Comparison of ENCODE assay signal across 1 cellular context in the genomic region with DNA sequence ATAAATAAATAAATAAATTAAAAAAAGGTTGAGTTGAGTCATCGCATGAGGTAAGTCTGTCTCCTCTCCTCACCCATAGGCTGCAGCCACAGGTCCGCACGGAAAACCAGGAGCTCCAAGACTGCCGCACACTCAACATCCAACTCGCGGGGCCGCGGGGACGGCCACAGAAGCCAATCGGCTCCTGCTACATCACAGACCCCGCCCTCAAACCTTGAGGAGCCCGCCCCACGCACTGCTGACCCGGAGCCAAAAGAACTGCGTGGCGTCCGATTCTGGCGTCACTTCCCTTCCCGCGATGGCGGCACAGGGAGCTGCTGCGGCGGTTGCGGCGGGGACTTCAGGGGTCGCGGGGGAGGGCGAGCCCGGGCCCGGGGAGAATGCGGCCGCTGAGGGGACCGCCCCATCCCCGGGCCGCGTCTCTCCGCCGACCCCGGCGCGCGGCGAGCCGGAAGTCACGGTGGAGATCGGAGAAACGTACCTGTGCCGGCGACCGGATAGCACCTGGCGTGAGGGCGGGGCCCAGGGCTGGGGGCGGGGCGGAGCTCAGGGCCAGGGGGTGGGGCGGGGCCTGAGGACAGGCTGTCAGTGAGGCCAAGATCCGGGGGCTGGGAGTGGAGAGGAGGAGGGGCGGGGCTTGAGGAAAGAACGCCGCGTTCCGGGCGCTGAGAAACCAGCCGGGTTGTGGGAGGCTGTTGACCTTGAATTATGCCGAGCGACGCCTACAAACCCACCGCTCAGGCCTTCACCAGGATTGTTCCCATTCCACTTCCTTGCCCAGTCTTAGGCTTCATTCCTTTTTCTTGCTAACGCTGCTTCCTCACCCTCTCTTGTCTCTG.
A peak's percentile ranks its signal among the peaks of the same experiment; 100 is the strongest.
TF ChIP-seq lines count a peak whose summit lies in the region.

A gene (plus strand): TSS at position 281 of the 839 bp plus-strand sequence. CDS start 18 bp downstream, at position 299.

TF ChIP-seq in HepG2, 621 proteins besides CTCF, POLR2A, EP300 and RAD21 (continued from another document and continues in another):
- TF ChIP-seq, protein P1, sequence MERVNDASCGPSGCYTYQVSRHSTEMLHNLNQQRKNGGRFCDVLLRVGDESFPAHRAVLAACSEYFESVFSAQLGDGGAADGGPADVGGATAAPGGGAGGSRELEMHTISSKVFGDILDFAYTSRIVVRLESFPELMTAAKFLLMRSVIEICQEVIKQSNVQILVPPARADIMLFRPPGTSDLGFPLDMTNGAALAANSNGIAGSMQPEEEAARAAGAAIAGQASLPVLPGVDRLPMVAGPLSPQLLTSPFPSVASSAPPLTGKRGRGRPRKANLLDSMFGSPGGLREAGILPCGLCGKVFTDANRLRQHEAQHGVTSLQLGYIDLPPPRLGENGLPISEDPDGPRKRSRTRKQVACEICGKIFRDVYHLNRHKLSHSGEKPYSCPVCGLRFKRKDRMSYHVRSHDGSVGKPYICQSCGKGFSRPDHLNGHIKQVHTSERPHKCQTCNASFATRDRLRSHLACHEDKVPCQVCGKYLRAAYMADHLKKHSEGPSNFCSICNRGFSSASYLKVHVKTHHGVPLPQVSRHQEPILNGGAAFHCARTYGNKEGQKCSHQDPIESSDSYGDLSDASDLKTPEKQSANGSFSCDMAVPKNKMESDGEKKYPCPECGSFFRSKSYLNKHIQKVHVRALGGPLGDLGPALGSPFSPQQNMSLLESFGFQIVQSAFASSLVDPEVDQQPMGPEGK (CRISPR knock-in tag; IDR thresholded peaks at IDR 0.05) = peak; percentile 45; the same call in 1 of the 2 replicates
- 0 out of 2 replicates have a peak, but pooled peaks have one; percentile 84 for TF ChIP-seq ZNF337 (CRISPR knock-in tag; IDR thresholded peaks at IDR 0.05; ENCODE audit: borderline replicate concordance, low read depth)
- peak; percentile 97 for TF ChIP-seq ASH2L (IDR thresholded peaks at IDR 0.05; ENCODE audit: insufficient read length, low read depth, low read length)
- peak; percentile 34; the same call in 1 of the 2 replicates for TF ChIP-seq NR2F2 (IDR thresholded peaks at IDR 0.05; ENCODE audit: borderline replicate concordance, low read depth)
- TF ChIP-seq POLR2G (IDR thresholded peaks at IDR 0.05; ENCODE audit: low read depth, low read length) = peak; percentile 95
- TF ChIP-seq SOX13 (IDR thresholded peaks at IDR 0.05) = no peak; the same call in 1 of the 2 replicates
- peak in 1 of 2 experiments; percentile 25; a peak in 1 of 4 replicates for TF ChIP-seq SOX13 (CRISPR knock-in tag; conservative IDR thresholded peaks at IDR 0.05 in 1 of 2, IDR thresholded peaks at IDR 0.05 in 1 of 2)
- TF ChIP-seq CEBPG (CRISPR knock-in tag; IDR thresholded peaks at IDR 0.05) = peak; percentile 59
- TF ChIP-seq GABPA (IDR thresholded peaks at IDR 0.05; ENCODE audit: low read depth, low read length) = peak; percentile 99
- TF ChIP-seq GABPA (CRISPR knock-in tag; IDR thresholded peaks at IDR 0.05; ENCODE audit: low read depth) = peak; percentile 95
- no peak for TF ChIP-seq ZNF17 (CRISPR knock-in tag; IDR thresholded peaks at IDR 0.05)
- peak; percentile 87; the same call in 1 of the 2 replicates for TF ChIP-seq KAT7 (CRISPR knock-in tag; IDR thresholded peaks at IDR 0.05; ENCODE audit: borderline replicate concordance)
- peak; percentile 100 for TF ChIP-seq HOXA3 (CRISPR knock-in tag; IDR thresholded peaks at IDR 0.05)
- TF ChIP-seq ZSCAN29 (CRISPR knock-in tag; conservative IDR thresholded peaks at IDR 0.05) = peak; percentile 64
- TF ChIP-seq CCAR2 (optimal IDR thresholded peaks at IDR 0.05; ENCODE audit: low read depth, low read length) = no peak
- peak; percentile 81 for TF ChIP-seq NFKB2 (CRISPR knock-in tag; IDR thresholded peaks at IDR 0.05; ENCODE audit: borderline replicate concordance)
- TF ChIP-seq ZNF841 (CRISPR knock-in tag; IDR thresholded peaks at IDR 0.05; ENCODE audit: borderline replicate concordance) = no peak
- TF ChIP-seq, protein P2, sequence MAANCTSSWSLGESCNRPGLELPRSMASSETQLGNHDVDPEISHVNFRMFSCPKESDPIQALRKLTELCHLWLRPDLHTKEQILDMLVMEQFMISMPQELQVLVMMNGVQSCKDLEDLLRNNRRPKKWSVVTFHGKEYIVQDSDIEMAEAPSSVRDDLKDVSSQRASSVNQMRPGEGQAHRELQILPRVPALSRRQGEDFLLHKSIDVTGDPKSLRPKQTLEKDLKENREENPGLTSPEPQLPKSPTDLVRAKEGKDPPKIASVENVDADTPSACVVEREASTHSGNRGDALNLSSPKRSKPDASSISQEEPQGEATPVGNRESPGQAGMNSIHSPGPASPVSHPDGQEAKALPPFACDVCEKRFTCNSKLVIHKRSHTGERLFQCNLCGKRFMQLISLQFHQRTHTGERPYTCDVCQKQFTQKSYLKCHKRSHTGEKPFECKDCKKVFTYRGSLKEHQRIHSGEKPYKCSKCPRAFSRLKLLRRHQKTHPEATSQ (CRISPR knock-in tag; IDR thresholded peaks at IDR 0.05; ENCODE audit: borderline replicate concordance) = peak; percentile 50; the same call in 1 of the 2 replicates
- peak; percentile 99 for TF ChIP-seq KDM2A (CRISPR knock-in tag; IDR thresholded peaks at IDR 0.05; ENCODE audit: borderline replicate concordance, low read depth)
- TF ChIP-seq, protein P3, sequence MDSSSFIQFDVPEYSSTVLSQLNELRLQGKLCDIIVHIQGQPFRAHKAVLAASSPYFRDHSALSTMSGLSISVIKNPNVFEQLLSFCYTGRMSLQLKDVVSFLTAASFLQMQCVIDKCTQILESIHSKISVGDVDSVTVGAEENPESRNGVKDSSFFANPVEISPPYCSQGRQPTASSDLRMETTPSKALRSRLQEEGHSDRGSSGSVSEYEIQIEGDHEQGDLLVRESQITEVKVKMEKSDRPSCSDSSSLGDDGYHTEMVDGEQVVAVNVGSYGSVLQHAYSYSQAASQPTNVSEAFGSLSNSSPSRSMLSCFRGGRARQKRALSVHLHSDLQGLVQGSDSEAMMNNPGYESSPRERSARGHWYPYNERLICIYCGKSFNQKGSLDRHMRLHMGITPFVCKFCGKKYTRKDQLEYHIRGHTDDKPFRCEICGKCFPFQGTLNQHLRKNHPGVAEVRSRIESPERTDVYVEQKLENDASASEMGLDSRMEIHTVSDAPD (CRISPR knock-in tag; IDR thresholded peaks at IDR 0.05) = peak; percentile 72
- no peak for TF ChIP-seq MEIS1 (CRISPR knock-in tag; IDR thresholded peaks at IDR 0.05; ENCODE audit: borderline replicate concordance)
- no peak for TF ChIP-seq ZNF20 (CRISPR knock-in tag; IDR thresholded peaks at IDR 0.05)
- TF ChIP-seq SPEN (CRISPR knock-in tag; IDR thresholded peaks at IDR 0.05; ENCODE audit: low read depth) = peak; percentile 81; the same call in 1 of the 2 replicates
- peak; percentile 42; the same call in 1 of the 2 replicates for TF ChIP-seq ZBTB38 (CRISPR knock-in tag; IDR thresholded peaks at IDR 0.05)
- TF ChIP-seq, protein P4, sequence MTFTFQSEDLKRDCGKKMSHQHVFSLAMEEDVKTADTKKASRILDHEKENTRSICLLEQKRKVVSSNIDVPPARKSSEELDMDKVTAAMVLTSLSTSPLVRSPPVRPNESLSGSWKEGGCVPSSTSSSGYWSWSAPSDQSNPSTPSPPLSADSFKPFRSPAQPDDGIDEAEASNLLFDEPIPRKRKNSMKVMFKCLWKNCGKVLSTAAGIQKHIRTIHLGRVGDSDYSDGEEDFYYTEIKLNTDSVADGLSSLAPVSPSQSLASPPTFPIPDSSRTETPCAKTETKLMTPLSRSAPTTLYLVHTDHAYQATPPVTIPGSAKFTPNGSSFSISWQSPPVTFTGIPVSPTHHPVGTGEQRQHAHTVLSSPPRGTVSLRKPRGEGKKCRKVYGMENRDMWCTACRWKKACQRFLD (CRISPR knock-in tag; IDR thresholded peaks at IDR 0.05; ENCODE audit: borderline replicate concordance) = peak; percentile 88
- TF ChIP-seq, protein P5, sequence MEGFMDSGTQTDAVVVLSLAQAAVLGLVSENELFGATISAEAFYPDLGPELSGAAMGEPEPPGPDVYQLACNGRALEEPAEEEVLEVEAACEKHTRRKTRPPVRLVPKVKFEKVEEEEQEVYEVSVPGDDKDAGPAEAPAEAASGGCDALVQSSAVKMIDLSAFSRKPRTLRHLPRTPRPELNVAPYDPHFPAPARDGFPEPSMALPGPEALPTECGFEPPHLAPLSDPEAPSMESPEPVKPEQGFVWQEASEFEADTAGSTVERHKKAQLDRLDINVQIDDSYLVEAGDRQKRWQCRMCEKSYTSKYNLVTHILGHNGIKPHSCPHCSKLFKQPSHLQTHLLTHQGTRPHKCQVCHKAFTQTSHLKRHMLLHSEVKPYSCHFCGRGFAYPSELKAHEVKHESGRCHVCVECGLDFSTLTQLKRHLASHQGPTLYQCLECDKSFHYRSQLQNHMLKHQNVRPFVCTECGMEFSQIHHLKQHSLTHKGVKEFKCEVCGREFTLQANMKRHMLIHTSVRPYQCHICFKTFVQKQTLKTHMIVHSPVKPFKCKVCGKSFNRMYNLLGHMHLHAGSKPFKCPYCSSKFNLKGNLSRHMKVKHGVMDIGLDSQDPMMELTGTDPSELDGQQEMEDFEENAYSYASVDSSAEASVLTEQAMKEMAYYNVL (CRISPR knock-in tag; IDR thresholded peaks at IDR 0.05; ENCODE audit: borderline replicate concordance) = 0 out of 2 replicates have a peak, but pooled peaks have one; percentile 70
- peak; percentile 24; the same call in 1 of the 2 replicates for TF ChIP-seq ZNF891 (CRISPR knock-in tag; IDR thresholded peaks at IDR 0.05)
- peak; percentile 94 for TF ChIP-seq ZNF614 (CRISPR knock-in tag; IDR thresholded peaks at IDR 0.05; ENCODE audit: borderline replicate concordance)
- 0 out of 2 replicates have a peak, but pooled peaks have one; percentile 31 for TF ChIP-seq ZBTB1 (CRISPR knock-in tag; IDR thresholded peaks at IDR 0.05; ENCODE audit: borderline replicate concordance)
- TF ChIP-seq, protein P6, sequence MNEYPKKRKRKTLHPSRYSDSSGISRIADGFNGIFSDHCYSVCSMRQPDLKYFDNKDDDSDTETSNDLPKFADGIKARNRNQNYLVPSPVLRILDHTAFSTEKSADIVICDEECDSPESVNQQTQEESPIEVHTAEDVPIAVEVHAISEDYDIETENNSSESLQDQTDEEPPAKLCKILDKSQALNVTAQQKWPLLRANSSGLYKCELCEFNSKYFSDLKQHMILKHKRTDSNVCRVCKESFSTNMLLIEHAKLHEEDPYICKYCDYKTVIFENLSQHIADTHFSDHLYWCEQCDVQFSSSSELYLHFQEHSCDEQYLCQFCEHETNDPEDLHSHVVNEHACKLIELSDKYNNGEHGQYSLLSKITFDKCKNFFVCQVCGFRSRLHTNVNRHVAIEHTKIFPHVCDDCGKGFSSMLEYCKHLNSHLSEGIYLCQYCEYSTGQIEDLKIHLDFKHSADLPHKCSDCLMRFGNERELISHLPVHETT (CRISPR knock-in tag; conservative IDR thresholded peaks at IDR 0.05) = peak; percentile 97
- no peak for TF ChIP-seq ZNF292 (CRISPR knock-in tag; IDR thresholded peaks at IDR 0.05; ENCODE audit: borderline replicate concordance, low read depth)
- TF ChIP-seq ZBTB3 (CRISPR knock-in tag; IDR thresholded peaks at IDR 0.05; ENCODE audit: borderline replicate concordance, low read depth) = no peak; the same call in 1 of the 2 replicates
- TF ChIP-seq, protein P7, sequence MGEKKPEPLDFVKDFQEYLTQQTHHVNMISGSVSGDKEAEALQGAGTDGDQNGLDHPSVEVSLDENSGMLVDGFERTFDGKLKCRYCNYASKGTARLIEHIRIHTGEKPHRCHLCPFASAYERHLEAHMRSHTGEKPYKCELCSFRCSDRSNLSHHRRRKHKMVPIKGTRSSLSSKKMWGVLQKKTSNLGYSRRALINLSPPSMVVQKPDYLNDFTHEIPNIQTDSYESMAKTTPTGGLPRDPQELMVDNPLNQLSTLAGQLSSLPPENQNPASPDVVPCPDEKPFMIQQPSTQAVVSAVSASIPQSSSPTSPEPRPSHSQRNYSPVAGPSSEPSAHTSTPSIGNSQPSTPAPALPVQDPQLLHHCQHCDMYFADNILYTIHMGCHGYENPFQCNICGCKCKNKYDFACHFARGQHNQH (CRISPR knock-in tag; IDR thresholded peaks at IDR 0.05) = peak; percentile 77; the same call in 1 of the 2 replicates
- peak; percentile 54 for TF ChIP-seq ZNF124 (CRISPR knock-in tag; IDR thresholded peaks at IDR 0.05)
- peak; percentile 90 for TF ChIP-seq RFXAP (CRISPR knock-in tag; IDR thresholded peaks at IDR 0.05; ENCODE audit: borderline replicate concordance)
- TF ChIP-seq AGO1 (IDR thresholded peaks at IDR 0.05; ENCODE audit: low read depth, low read length, poor library complexity, severe bottlenecking) = peak; percentile 91
- peak; percentile 75; the same call in 1 of the 2 replicates for TF ChIP-seq KDM5B (CRISPR knock-in tag; IDR thresholded peaks at IDR 0.05; ENCODE audit: borderline replicate concordance)
- TF ChIP-seq REPIN1 (CRISPR knock-in tag; IDR thresholded peaks at IDR 0.05; ENCODE audit: borderline replicate concordance, low read depth) = peak; percentile 89
- TF ChIP-seq ARNT2 (CRISPR knock-in tag; IDR thresholded peaks at IDR 0.05; ENCODE audit: low read depth) = no peak; the same call in none of the 2 replicates
- 0 out of 2 replicates have a peak, but pooled peaks have one; percentile 59 for TF ChIP-seq ZNF326 (CRISPR knock-in tag; IDR thresholded peaks at IDR 0.05; ENCODE audit: borderline replicate concordance)
- TF ChIP-seq CHD2 (IDR thresholded peaks at IDR 0.05; ENCODE audit: low read depth, low read length) = peak; percentile 72; the same call in 1 of the 2 replicates
- TF ChIP-seq, protein P8, sequence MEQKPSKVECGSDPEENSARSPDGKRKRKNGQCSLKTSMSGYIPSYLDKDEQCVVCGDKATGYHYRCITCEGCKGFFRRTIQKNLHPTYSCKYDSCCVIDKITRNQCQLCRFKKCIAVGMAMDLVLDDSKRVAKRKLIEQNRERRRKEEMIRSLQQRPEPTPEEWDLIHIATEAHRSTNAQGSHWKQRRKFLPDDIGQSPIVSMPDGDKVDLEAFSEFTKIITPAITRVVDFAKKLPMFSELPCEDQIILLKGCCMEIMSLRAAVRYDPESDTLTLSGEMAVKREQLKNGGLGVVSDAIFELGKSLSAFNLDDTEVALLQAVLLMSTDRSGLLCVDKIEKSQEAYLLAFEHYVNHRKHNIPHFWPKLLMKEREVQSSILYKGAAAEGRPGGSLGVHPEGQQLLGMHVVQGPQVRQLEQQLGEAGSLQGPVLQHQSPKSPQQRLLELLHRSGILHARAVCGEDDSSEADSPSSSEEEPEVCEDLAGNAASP (CRISPR knock-in tag; IDR thresholded peaks at IDR 0.05; ENCODE audit: borderline replicate concordance) = peak; percentile 82
- TF ChIP-seq MAF1 (CRISPR knock-in tag; IDR thresholded peaks at IDR 0.05; ENCODE audit: borderline replicate concordance) = peak; percentile 33; the same call in 1 of the 2 replicates
- TF ChIP-seq ZNF451 (CRISPR knock-in tag; IDR thresholded peaks at IDR 0.05) = 0 out of 2 replicates have a peak, but pooled peaks have one; percentile 60
- TF ChIP-seq, protein P9, sequence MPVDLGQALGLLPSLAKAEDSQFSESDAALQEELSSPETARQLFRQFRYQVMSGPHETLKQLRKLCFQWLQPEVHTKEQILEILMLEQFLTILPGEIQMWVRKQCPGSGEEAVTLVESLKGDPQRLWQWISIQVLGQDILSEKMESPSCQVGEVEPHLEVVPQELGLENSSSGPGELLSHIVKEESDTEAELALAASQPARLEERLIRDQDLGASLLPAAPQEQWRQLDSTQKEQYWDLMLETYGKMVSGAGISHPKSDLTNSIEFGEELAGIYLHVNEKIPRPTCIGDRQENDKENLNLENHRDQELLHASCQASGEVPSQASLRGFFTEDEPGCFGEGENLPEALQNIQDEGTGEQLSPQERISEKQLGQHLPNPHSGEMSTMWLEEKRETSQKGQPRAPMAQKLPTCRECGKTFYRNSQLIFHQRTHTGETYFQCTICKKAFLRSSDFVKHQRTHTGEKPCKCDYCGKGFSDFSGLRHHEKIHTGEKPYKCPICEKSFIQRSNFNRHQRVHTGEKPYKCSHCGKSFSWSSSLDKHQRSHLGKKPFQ (CRISPR knock-in tag; IDR thresholded peaks at IDR 0.05; ENCODE audit: insufficient replicate concordance) = peak; percentile 82
- peak; percentile 91 for TF ChIP-seq SP2 (CRISPR knock-in tag; IDR thresholded peaks at IDR 0.05)
- TF ChIP-seq ZSCAN21 (CRISPR knock-in tag; IDR thresholded peaks at IDR 0.05; ENCODE audit: borderline replicate concordance) = 0 out of 2 replicates have a peak, but pooled peaks have one; percentile 20
